In genomic region chr9:122117250-122117649, GRCh38 we compare ENCODE assay signal across 15 cellular contexts. TPM values are rescaled to one million over a fixed set of nuclear protein-coding genes. Genes with fewer than 3 reads are reported as not detected.
A peak's percentile ranks its signal among the peaks of the same experiment; 100 is the strongest.
DNase-seq lines count a peak whose midpoint lies in the region; ATAC-seq and TF ChIP-seq lines count a peak whose summit lies in the region.
"Not testable (repeated sequence)": the region's sequence is repeated elsewhere in the genome, so short reads cannot be mapped to it uniquely, and the experiment has no call there.
"Had no signal": no experiment of that assay in that cellular context is flagged by ENCODE, and none has a peak within 500 bp of the region (broad histone marks: within the 10 kb centered on the region; RNA-seq: fewer than 3 reads in every experiment).

No MANE protein-coding gene starts in this region.

- not testable (repeated sequence) for H3K36me3 ChIP-seq in neural progenitor cell

- H3K4me1 Mint-ChIP-seq in memory B cell, result not testable (repeated sequence)
- H3K4me1 Mint-ChIP-seq in neural progenitor cell, result peaks cover 41% of the 10 kb centered on the region

- not testable (repeated sequence) for H3K4me2 ChIP-seq in neural progenitor cell

- H2AFZ ChIP-seq in neural progenitor cell (replicated peaks), result not testable (repeated sequence)

- not testable (repeated sequence) for H3K79me2 ChIP-seq in neural progenitor cell (ENCODE audit: low read depth)

- H3K36me3 Mint-ChIP-seq in memory B cell, neural progenitor cell: not testable (repeated sequence)

- not testable (repeated sequence) for TF ChIP-seq CTCF in neural progenitor cell (IDR thresholded peaks at IDR 0.05)

- not testable (repeated sequence) for H3K27me3 ChIP-seq in neural progenitor cell

- not testable (repeated sequence) for H3K27ac ChIP-seq in neural progenitor cell

- peak; percentile 12 for DNase-seq in DMS 273 (lab: John Stamatoyannopoulos, UW; ENCODE audit: unreplicated experiment)
- DNase-seq in GDM1 (lab: John Stamatoyannopoulos, UW), result peak; percentile 5
- peak; percentile 47 for DNase-seq in NAMALWA (ENCODE audit: low spot score)
- peak; percentile 7 for DNase-seq in OCI-M1 (lab: John Stamatoyannopoulos, UW)
- DNase-seq in activated effector memory CD4-positive, alpha-beta T cell treated with anti-CD3 and anti-CD28 coated beads, Interleukin-2, amount 50 U/mL, for 16 hours, result peak; percentile 38
- peak; percentile 37 for DNase-seq in dermis blood vessel endothelial cell
- DNase-seq in memory B cell (ENCODE audit: low spot score in 2 of 2); neural progenitor cell (ENCODE audit: low spot score): not testable (repeated sequence)

- H3K9ac ChIP-seq in neural progenitor cell, result not testable (repeated sequence)

- peaks cover 13% of the 10 kb centered on the region for H3K27me3 Mint-ChIP-seq in memory B cell
- not testable (repeated sequence) for H3K27me3 Mint-ChIP-seq in neural progenitor cell (ENCODE audit: insufficient read depth, low read depth)

- H3K4me3 ChIP-seq in neural progenitor cell, result not testable (repeated sequence)

- ATAC-seq in memory B cell (ENCODE audit: low read depth), result peak; percentile 34

- H3K9me3 ChIP-seq in neural progenitor cell (ENCODE audit: low read depth), result not testable (repeated sequence)

- not testable (repeated sequence) for H3K27ac Mint-ChIP-seq in memory B cell
- H3K27ac Mint-ChIP-seq in neural progenitor cell, result peak overlapping the region; percentile 21

- peaks cover 32% of the 10 kb centered on the region for H3F3A ChIP-seq in neural progenitor cell (ENCODE audit: low read depth)

- peaks cover 42% of the 10 kb centered on the region for H3K4me1 ChIP-seq in neural progenitor cell

- H3K9me3 Mint-ChIP-seq in memory B cell, neural progenitor cell: not testable (repeated sequence)

- H4K20me1 ChIP-seq in neural progenitor cell (ENCODE audit: low read depth), result not testable (repeated sequence)

- not testable (repeated sequence) for H3K4me3 Mint-ChIP-seq in memory B cell, neural progenitor cell

RNA-seq across cellular contexts. Expression of gene TTLL11, which starts 24.1 kb away (rescaled TPM):
- total RNA-seq in dermis blood vessel endothelial cell, result 4.3 and 5.3 TPM in 2 replicates
- 0.75 and 0.84 TPM in 2 replicates for total RNA-seq in neural progenitor cell (ENCODE audit: low replicate concordance)

RNA-seq across cellular contexts. Expression of gene NDUFA8, which starts 42.3 kb away (rescaled TPM):
- total RNA-seq in dermis blood vessel endothelial cell (40.7 and 48.5 TPM in 2 replicates), neural progenitor cell (ENCODE audit: low replicate concordance) (33.6 and 49.6 TPM in 2 replicates)

RNA-seq across cellular contexts. Expression of gene MORN5, which starts 42.5 kb away (rescaled TPM):
- total RNA-seq in dermis blood vessel endothelial cell (not detected in 2 replicates), neural progenitor cell (ENCODE audit: low replicate concordance) (1.7 and 3.7 TPM in 2 replicates)
- total RNA-seq: A673; Caco-2; Calu3; CD4-positive, alpha-beta T cell; CD8-positive, alpha-beta T cell; Daoy; GM12878 had no signal
